23 cellular contexts compared by ENCODE assay signal in genomic region chr2:39095624-39096023, GRCh38. TPM values are rescaled to one million over a fixed set of nuclear protein-coding genes. Genes with fewer than 3 reads are reported as not detected.
DNase-seq lines count a peak whose midpoint lies in the region; ATAC-seq and TF ChIP-seq lines count a peak whose summit lies in the region.
"Had no signal": no experiment of that assay in that cellular context is flagged by ENCODE, and none has a peak within 500 bp of the region (broad histone marks: within the 10 kb centered on the region; RNA-seq: fewer than 3 reads in every experiment).

No MANE protein-coding gene starts in this region.

- POLR2A ChIA-PET in MCF 10A (lab: Yijun Ruan, JAX) = interaction anchor here (0.7 to 5.9 kb wide), 4 partner anchors 9 to 38 kb away, joined by 3 to 60 read pairs (median 6); partner anchors contain the start of gene SOS1

- no peak for TF ChIP-seq POLR2A in breast epithelium (IDR thresholded peaks at IDR 0.05)

- CTCF ChIA-PET in MCF 10A (lab: Yijun Ruan, JAX) = interaction anchor here (0.7 to 2.2 kb wide), 3 partner anchors 23 to 134 kb away, joined by 3 to 11 read pairs (median 9); no protein-coding TSS in a partner anchor

- intact Hi-C loops in breast epithelium (cut with DNase I; ENCODE audit: low total_unique reads) (no loop called here), MCF 10A (cut with micrococcal nuclease) (no loop called here)
- intact Hi-C loops in activated T-helper 2 cell treated with anti-CD3 and anti-CD28 coated beads, Interferon-gamma antibody, Interleukin-2, Interleukin-4, amounts not matched to agents 10 μg/mL and 5 μg/mL and 100 μg/mL, durations not matched to agents 14 hours and 24 hours and 36 hours (cut with micrococcal nuclease) = loop anchor here (1.0 kb wide), 1 partner anchor 9 kb away; no protein-coding TSS in a partner anchor

- H3K4me1 ChIP-seq in breast epithelium = peaks cover 0 to 5% of the 10 kb centered on the region in 2 donors
- H3K4me1 ChIP-seq: colonic mucosa, prostate gland had no signal

- DNase-seq in breast epithelium (ENCODE audit: low spot score in 2 of 2) (no peak), MCF 10A (ENCODE audit: unreplicated experiment) (no peak), NCI-H2196 treated with DMSO at 0.1 percent for 48 hours (lab: John Stamatoyannopoulos, UW; ENCODE audit: unreplicated experiment) (no peak), GM19238 (ENCODE audit: insufficient read length, low spot score) (no peak)
- no peak for DNase-seq in activated T-helper 2 cell treated with anti-CD3 and anti-CD28 coated beads, Interferon-gamma antibody, Interleukin-2, Interleukin-4, amounts not matched to agents 10 μg/mL and 5 μg/mL and 100 μg/mL, durations not matched to agents 14 hours and 24 hours and 36 hours (ENCODE audit: low spot score)
- no peak for DNase-seq in stimulated activated effector memory CD8-positive, alpha-beta T cell treated with anti-CD3 and anti-CD28 coated beads, Interleukin-12 subunit alpha, Interleukin-12 subunit beta, amount 100 ng/mL, for 72 hours (ENCODE audit: low spot score in 2 of 2)
- DNase-seq: colonic mucosa; mucosa of descending colon; NCI-H1436; NCI-H2107; NCI-H510A; small intestine; stimulated activated CD4-positive, alpha-beta T cell treated with anti-CD3 and anti-CD28 coated beads, Interleukin-2, amount 100 ng/mL, for 48 hours; tibial artery had no signal

- H3K4me3 Mint-ChIP-seq in MCF 10A (ENCODE audit: unreplicated experiment) = no peak overlapping the region
- no peak overlapping the region for H3K4me3 Mint-ChIP-seq in activated T-helper 2 cell treated with anti-CD3 and anti-CD28 coated beads, Interferon-gamma antibody, Interleukin-2, Interleukin-4, amounts not matched to agents 10 μg/mL and 5 μg/mL and 100 μg/mL, durations not matched to agents 14 hours and 24 hours and 36 hours (ENCODE audit: low read depth)
- no peak overlapping the region for H3K4me3 Mint-ChIP-seq in stimulated activated effector memory CD8-positive, alpha-beta T cell treated with anti-CD3 and anti-CD28 coated beads, Interleukin-12 subunit alpha, Interleukin-12 subunit beta, amount 100 ng/mL, for 72 hours
- H3K4me3 Mint-ChIP-seq: neural progenitor cell; stimulated activated naive CD8-positive, alpha-beta T cell treated with anti-CD3 and anti-CD28 coated beads, Interleukin-15, Interleukin-2, amounts not matched to agents 100 ng/mL and 50 ng/mL, for 24 hours had no signal

- no peak for ATAC-seq in stimulated activated effector memory CD8-positive, alpha-beta T cell treated with anti-CD3 and anti-CD28 coated beads, Interleukin-12 subunit alpha, Interleukin-12 subunit beta, amount 100 ng/mL, for 72 hours
- ATAC-seq in HG03342 (IDR thresholded peaks at IDR 0.05; ENCODE audit: unreplicated experiment) = no peak

- no peak overlapping the region for H3K4me3 ChIP-seq in breast epithelium
- H3K4me3 ChIP-seq: colonic mucosa, esophagus muscularis mucosa, hepatocyte, mucosa of descending colon, neural progenitor cell, prostate gland, SK-N-MC, tibial artery had no signal

- H3K27ac Mint-ChIP-seq in MCF 10A (ENCODE audit: low read depth, unreplicated experiment) = no peak overlapping the region
- H3K27ac Mint-ChIP-seq in activated T-helper 2 cell treated with anti-CD3 and anti-CD28 coated beads, Interferon-gamma antibody, Interleukin-2, Interleukin-4, amounts not matched to agents 10 μg/mL and 5 μg/mL and 100 μg/mL, durations not matched to agents 14 hours and 24 hours and 36 hours = peak overlapping the region; percentile 83
- H3K27ac Mint-ChIP-seq in stimulated activated effector memory CD8-positive, alpha-beta T cell treated with anti-CD3 and anti-CD28 coated beads, Interleukin-12 subunit alpha, Interleukin-12 subunit beta, amount 100 ng/mL, for 72 hours = peak overlapping the region; percentile 34
- H3K27ac Mint-ChIP-seq: neural progenitor cell; stimulated activated naive CD8-positive, alpha-beta T cell treated with anti-CD3 and anti-CD28 coated beads, Interleukin-15, Interleukin-2, amounts not matched to agents 100 ng/mL and 50 ng/mL, for 24 hours had no signal

- H3K27me3 Mint-ChIP-seq in MCF 10A (ENCODE audit: insufficient read depth, unreplicated experiment) = no peaks in the 10 kb centered on the region
- no peaks in the 10 kb centered on the region for H3K27me3 Mint-ChIP-seq in activated T-helper 2 cell treated with anti-CD3 and anti-CD28 coated beads, Interferon-gamma antibody, Interleukin-2, Interleukin-4, amounts not matched to agents 10 μg/mL and 5 μg/mL and 100 μg/mL, durations not matched to agents 14 hours and 24 hours and 36 hours (ENCODE audit: low read depth)
- H3K27me3 Mint-ChIP-seq: stimulated activated naive CD8-positive, alpha-beta T cell treated with anti-CD3 and anti-CD28 coated beads, Interleukin-15, Interleukin-2, amounts not matched to agents 100 ng/mL and 50 ng/mL, for 24 hours had no signal

- BruUV-seq in MCF 10A (replicated peaks; lab: Mats Ljungman, UMichigan) = no TSS peak

- no peak for TF ChIP-seq CTCF in breast epithelium (IDR thresholded peaks at IDR 0.05)
- TF ChIP-seq CTCF in MCF 10A (IDR thresholded peaks at IDR 0.05; ENCODE audit: unreplicated experiment) = no peak

- H3K4me1 Mint-ChIP-seq in MCF 10A (ENCODE audit: insufficient read depth, unreplicated experiment) = peaks cover 34% of the 10 kb centered on the region
- H3K4me1 Mint-ChIP-seq in activated T-helper 2 cell treated with anti-CD3 and anti-CD28 coated beads, Interferon-gamma antibody, Interleukin-2, Interleukin-4, amounts not matched to agents 10 μg/mL and 5 μg/mL and 100 μg/mL, durations not matched to agents 14 hours and 24 hours and 36 hours (ENCODE audit: low read depth) = peaks cover 64% of the 10 kb centered on the region
- H3K4me1 Mint-ChIP-seq in stimulated activated effector memory CD8-positive, alpha-beta T cell treated with anti-CD3 and anti-CD28 coated beads, Interleukin-12 subunit alpha, Interleukin-12 subunit beta, amount 100 ng/mL, for 72 hours = peaks cover 59% of the 10 kb centered on the region
- H3K4me1 Mint-ChIP-seq: neural progenitor cell had no signal

- H3K9me3 ChIP-seq in breast epithelium (no peaks in the 10 kb centered on the region), KOPT-K1 (ENCODE audit: insufficient read depth, low read length, poor library complexity, severe bottlenecking) (no peaks in the 10 kb centered on the region)
- H3K9me3 ChIP-seq: colonic mucosa, esophagus muscularis mucosa, mucosa of descending colon, prostate gland, tibial artery had no signal

- H3K36me3 ChIP-seq in breast epithelium = no peaks in the 10 kb centered on the region
- no peaks in the 10 kb centered on the region; the same call in 1 of the 2 replicates for H3K36me3 ChIP-seq in KOPT-K1 (ENCODE audit: insufficient read depth, low read length)
- H3K36me3 ChIP-seq: colonic mucosa, esophagus muscularis mucosa, neural progenitor cell, prostate gland, tibial artery had no signal

- no peaks in the 10 kb centered on the region for H3K36me3 Mint-ChIP-seq in MCF 10A (ENCODE audit: insufficient read depth, unreplicated experiment)
- H3K36me3 Mint-ChIP-seq in activated T-helper 2 cell treated with anti-CD3 and anti-CD28 coated beads, Interferon-gamma antibody, Interleukin-2, Interleukin-4, amounts not matched to agents 10 μg/mL and 5 μg/mL and 100 μg/mL, durations not matched to agents 14 hours and 24 hours and 36 hours (ENCODE audit: low read depth) = peaks cover 62% of the 10 kb centered on the region
- H3K36me3 Mint-ChIP-seq in stimulated activated effector memory CD8-positive, alpha-beta T cell treated with anti-CD3 and anti-CD28 coated beads, Interleukin-12 subunit alpha, Interleukin-12 subunit beta, amount 100 ng/mL, for 72 hours = peaks cover 44% of the 10 kb centered on the region

- H3K27me3 ChIP-seq in breast epithelium = no peaks in the 10 kb centered on the region
- H3K27me3 ChIP-seq: colonic mucosa, esophagus muscularis mucosa, hepatocyte, neural progenitor cell, tibial artery had no signal

- peak overlapping the region; percentile 14 to 22 for H3K27ac ChIP-seq in breast epithelium
- peak overlapping the region; percentile 7 for H3K27ac ChIP-seq in KOPT-K1 (ENCODE audit: low read depth, low read length, poor library complexity, severe bottlenecking)
- H3K27ac ChIP-seq: colonic mucosa, esophagus muscularis mucosa, neural progenitor cell, prostate gland, RWPE1, SK-N-MC, tibial artery had no signal

- no peaks in the 10 kb centered on the region for H3K9me3 Mint-ChIP-seq in MCF 10A (ENCODE audit: unreplicated experiment)
- H3K9me3 Mint-ChIP-seq in activated T-helper 2 cell treated with anti-CD3 and anti-CD28 coated beads, Interferon-gamma antibody, Interleukin-2, Interleukin-4, amounts not matched to agents 10 μg/mL and 5 μg/mL and 100 μg/mL, durations not matched to agents 14 hours and 24 hours and 36 hours = peaks cover 5% of the 10 kb centered on the region
- peaks cover 3% of the 10 kb centered on the region for H3K9me3 Mint-ChIP-seq in stimulated activated effector memory CD8-positive, alpha-beta T cell treated with anti-CD3 and anti-CD28 coated beads, Interleukin-12 subunit alpha, Interleukin-12 subunit beta, amount 100 ng/mL, for 72 hours

RNA-seq across cellular contexts. Expression of gene SOS1, which starts 25.2 kb away (rescaled TPM):
- total RNA-seq in breast epithelium (10 to 100 TPM; 33.4 to 49.0 (median 37.0) TPM), MCF 10A (2022) (18.5 and 23.3 TPM in 2 replicates)
- total RNA-seq in activated T-helper 2 cell treated with anti-CD3 and anti-CD28 coated beads, Interferon-gamma antibody, Interleukin-2, Interleukin-4, amounts not matched to agents 10 μg/mL and 5 μg/mL and 100 μg/mL, durations not matched to agents 14 hours and 24 hours and 36 hours = 52.6 and 64.2 TPM in 2 replicates
